In the genomic region with DNA sequence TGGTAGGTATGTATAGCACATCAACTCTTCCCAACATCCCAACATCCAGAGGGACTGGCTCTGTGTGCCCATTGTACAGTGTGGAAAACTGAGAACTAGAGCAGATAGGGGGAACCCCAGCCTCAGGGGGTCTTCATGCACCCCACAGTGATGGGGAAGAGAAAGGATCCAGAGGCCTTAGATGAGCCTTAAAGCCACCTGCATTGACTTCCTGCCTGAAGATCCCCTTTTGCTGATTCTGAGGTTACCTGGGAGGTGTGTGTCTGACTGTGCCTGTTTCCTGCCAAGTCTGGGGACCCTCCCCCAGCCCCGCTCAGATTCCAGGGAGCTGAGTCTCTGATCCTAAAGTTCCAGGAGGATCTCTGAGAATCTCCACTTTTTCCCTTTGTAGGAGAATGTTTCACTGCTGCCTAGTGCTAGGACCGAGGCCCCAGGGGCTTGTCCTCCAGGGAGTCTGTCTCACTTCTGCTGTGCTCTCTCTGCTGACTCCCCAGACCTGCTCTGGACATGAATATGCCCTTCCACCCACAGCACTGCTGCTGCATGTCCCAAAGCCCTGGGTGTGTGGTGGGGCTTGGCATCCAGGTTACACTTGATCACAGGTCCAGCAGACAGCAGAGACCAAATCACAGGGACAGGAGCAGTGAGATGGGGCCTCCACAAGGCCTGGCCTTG, we compare ENCODE assay signal across 27 cellular contexts. TPM values are rescaled to one million over a fixed set of nuclear protein-coding genes. Genes with fewer than 3 reads are reported as not detected.
DNase-seq lines count a peak whose midpoint lies in the region; ATAC-seq, FAIRE-seq and TF ChIP-seq lines count a peak whose summit lies in the region.
"Had no signal": no experiment of that assay in that cellular context is flagged by ENCODE, and none has a peak within 500 bp of the region (broad histone marks: within the 10 kb centered on the region; RNA-seq: fewer than 3 reads in every experiment).

No MANE protein-coding gene starts in this region.

- intact Hi-C loops in kidney (cut with DNase I) = no loop called here

- no peaks in the 10 kb centered on the region for H3K9me3 Mint-ChIP-seq in GM23338
- H3K9me3 Mint-ChIP-seq in stimulated activated memory B cell treated with anti-CD40 and anti-IgM and Interleukin-4, amounts not matched to agents 10 μg/mL and 1 μg/mL and 100 μg/mL, for 72 hours = no peaks in the 10 kb centered on the region
- H3K9me3 Mint-ChIP-seq: CD4-positive, alpha-beta T cell; HFFc6 had no signal

- H3K36me3 Mint-ChIP-seq in GM23338 (ENCODE audit: low read depth) = no peaks in the 10 kb centered on the region
- H3K36me3 Mint-ChIP-seq in stimulated activated memory B cell treated with anti-CD40 and anti-IgM and Interleukin-4, amounts not matched to agents 10 μg/mL and 1 μg/mL and 100 μg/mL, for 72 hours = no peaks in the 10 kb centered on the region

- H3K79me2 ChIP-seq in GM23338 (replicated peaks; ENCODE audit: insufficient read depth) = no peaks in the 10 kb centered on the region

- no peaks in the 10 kb centered on the region for H3K27me3 ChIP-seq in GM23338 (ENCODE audit: insufficient read depth)
- H3K27me3 ChIP-seq in RWPE2 (ENCODE audit: insufficient read depth, poor library complexity, severe bottlenecking) = no peaks in the 10 kb centered on the region
- H3K27me3 ChIP-seq: BLaER1 treated with 17β-estradiol and CSF1 and Interleukin-3, amounts not matched to agents 10 nM and 100 nM; SJCRH30 had no signal

- H2AFZ ChIP-seq in GM23338 = 0 out of 2 replicates have a peak overlapping the region, but pooled peaks have one; percentile 23

- H3K36me3 ChIP-seq in GM23338 (ENCODE audit: insufficient read depth) (no peaks in the 10 kb centered on the region), RWPE2 (ENCODE audit: low read depth) (no peaks in the 10 kb centered on the region), kidney (ENCODE audit: control insufficient read depth in 1 of 2, insufficient read depth in 2 of 2, low read length in 2 of 2) (no peaks in the 10 kb centered on the region)
- H3K36me3 ChIP-seq: BLaER1 treated with 17β-estradiol and CSF1 and Interleukin-3, amounts not matched to agents 10 nM and 100 nM; HAP-1; SJCRH30 had no signal

- ATAC-seq in GM23338 (no peak), RWPE2 (ENCODE audit: low read depth) (peak; percentile 47; the same call in 1 of the 3 replicates), HG03378 (IDR thresholded peaks at IDR 0.05; ENCODE audit: unreplicated experiment) (no peak), HG03097 (IDR thresholded peaks at IDR 0.05; ENCODE audit: low FRiP score, unreplicated experiment) (no peak)
- ATAC-seq in stimulated activated memory B cell treated with anti-CD40 and anti-IgM and Interleukin-4, amounts not matched to agents 10 μg/mL and 1 μg/mL and 100 μg/mL, for 72 hours = peak; percentile 46
- ATAC-seq: SK-N-SH treated with all-trans-retinoic acid at 6 μM for 48 hours had no signal

- H3K9ac ChIP-seq in kidney (ENCODE audit: low read length in 2 of 2) = no peak overlapping the region

- no peak overlapping the region for H3K4me2 ChIP-seq in GM23338
- H3K4me2 ChIP-seq: BLaER1 treated with 17β-estradiol and CSF1 and Interleukin-3, amounts not matched to agents 10 nM and 100 nM had no signal

- H3K9me3 ChIP-seq in RWPE2 (ENCODE audit: severe bottlenecking) (no peaks in the 10 kb centered on the region), kidney (ENCODE audit: control insufficient read depth in 1 of 2, low read length in 2 of 2) (no peaks in the 10 kb centered on the region)
- H3K9me3 ChIP-seq: BLaER1 treated with 17β-estradiol and CSF1 and Interleukin-3, amounts not matched to agents 10 nM and 100 nM; HAP-1; SJCRH30 had no signal

- H3K4me1 ChIP-seq in GM23338 (ENCODE audit: insufficient read depth) (no peaks in the 10 kb centered on the region), RWPE2 (ENCODE audit: insufficient read depth, poor library complexity, severe bottlenecking) (no peaks in the 10 kb centered on the region), kidney (ENCODE audit: control insufficient read depth in 1 of 2, insufficient read depth in 1 of 2, low read depth in 1 of 2, low read length in 2 of 2) (no peaks in the 10 kb centered on the region)
- H3K4me1 ChIP-seq: HAP-1 had no signal

- no peak overlapping the region for H3K4me3 Mint-ChIP-seq in GM23338
- no peak overlapping the region for H3K4me3 Mint-ChIP-seq in stimulated activated memory B cell treated with anti-CD40 and anti-IgM and Interleukin-4, amounts not matched to agents 10 μg/mL and 1 μg/mL and 100 μg/mL, for 72 hours
- H3K4me3 Mint-ChIP-seq: CD4-positive, alpha-beta T cell; HFFc6 had no signal

- no peak for FAIRE-seq in kidney (lab: Jason Lieb, UNC)
- FAIRE-seq: A204.1, D721Med, GM18507, RCC 7860 had no signal

- H3K27ac Mint-ChIP-seq in GM23338 = no peak overlapping the region
- H3K27ac Mint-ChIP-seq in stimulated activated memory B cell treated with anti-CD40 and anti-IgM and Interleukin-4, amounts not matched to agents 10 μg/mL and 1 μg/mL and 100 μg/mL, for 72 hours = no peak overlapping the region
- H3K27ac Mint-ChIP-seq: CD4-positive, alpha-beta T cell; HFFc6 had no signal

- no peaks in the 10 kb centered on the region for H4K20me1 ChIP-seq in GM23338 (replicated peaks; ENCODE audit: insufficient read depth)
- H4K20me1 ChIP-seq: BLaER1 treated with 17β-estradiol and CSF1 and Interleukin-3, amounts not matched to agents 10 nM and 100 nM had no signal

- H3K27me3 Mint-ChIP-seq in GM23338 (ENCODE audit: insufficient read depth, low read depth, poor library complexity) = peaks cover 21% of the 10 kb centered on the region
- H3K27me3 Mint-ChIP-seq in stimulated activated memory B cell treated with anti-CD40 and anti-IgM and Interleukin-4, amounts not matched to agents 10 μg/mL and 1 μg/mL and 100 μg/mL, for 72 hours = peaks cover 15% of the 10 kb centered on the region
- H3K27me3 Mint-ChIP-seq: CD4-positive, alpha-beta T cell had no signal

- H3K9me2 ChIP-seq in GM23338 (ENCODE audit: insufficient read depth) = no peaks in the 10 kb centered on the region

- TF ChIP-seq CTCF in GM23338 (conservative IDR thresholded peaks at IDR 0.05; ENCODE audit: low read depth in 2 of 2) (no peak), RWPE2 (IDR thresholded peaks at IDR 0.05; ENCODE audit: poor library complexity, severe bottlenecking) (no peak), kidney (IDR thresholded peaks at IDR 0.05; ENCODE audit: borderline replicate concordance, extremely low read depth, insufficient read depth) (no peak)

- H3K27ac ChIP-seq in GM23338 (ENCODE audit: low read depth) = no peak overlapping the region
- H3K27ac ChIP-seq in RWPE2 (ENCODE audit: poor library complexity, severe bottlenecking) = no peak overlapping the region
- no peak overlapping the region for H3K27ac ChIP-seq in kidney (ENCODE audit: low read depth in 2 of 2, low read length in 2 of 2)
- H3K27ac ChIP-seq: BLaER1 treated with 17β-estradiol and CSF1 and Interleukin-3, amounts not matched to agents 10 nM and 100 nM; SJCRH30 had no signal

- no peaks in the 10 kb centered on the region for H3F3A ChIP-seq in GM23338 (replicated peaks; ENCODE audit: low read depth)

- no peak overlapping the region for H3K4me3 ChIP-seq in GM23338
- no peak overlapping the region for H3K4me3 ChIP-seq in RWPE2 (ENCODE audit: severe bottlenecking)
- no peak overlapping the region for H3K4me3 ChIP-seq in kidney (ENCODE audit: low read length in 2 of 2)
- H3K4me3 ChIP-seq: BLaER1 treated with 17β-estradiol and CSF1 and Interleukin-3, amounts not matched to agents 10 nM and 100 nM; HAP-1; SJCRH30 had no signal

- no peak for DNase-seq in GM23338 (ENCODE audit: low spot score)
- DNase-seq in RWPE2 (ENCODE audit: low spot score) = no peak
- peak; percentile 39 for DNase-seq in kidney
- DNase-seq in activated CD4-positive, CD25-positive, alpha-beta regulatory T cell (lab: John Stamatoyannopoulos, UW) = no peak
- DNase-seq: CD4-positive, alpha-beta T cell; GOT3; HFFc6; Kasumi-1; NCI-H1092 treated with DMSO at 0.1 percent for 48 hours; NCI-H146; NCI-H2029; NCI-H446; NCI-H524 treated with DMSO at 0.1 percent for 48 hours; NCI-H774; SJCRH30 had no signal

- H3K4me1 Mint-ChIP-seq in GM23338 = peaks cover 7% of the 10 kb centered on the region
- no peaks in the 10 kb centered on the region for H3K4me1 Mint-ChIP-seq in stimulated activated memory B cell treated with anti-CD40 and anti-IgM and Interleukin-4, amounts not matched to agents 10 μg/mL and 1 μg/mL and 100 μg/mL, for 72 hours

TF ChIP-seq in GM23338, 12 proteins besides CTCF, POLR2A, EP300 and RAD21 (continues in another document):
- TF ChIP-seq EZH2 (IDR thresholded peaks at IDR 0.05; ENCODE audit: low read depth, unreplicated experiment) = no peak

RNA-seq across cellular contexts. Expression of gene PGC, which starts 12.8 kb away (rescaled TPM):
- total RNA-seq in GM23338 (2014; rRNA removed; shearing (Covaris generic)) = not detected in 2 replicates
- polyA plus RNA-seq in GM23338 (2016; fragmentation: Nextera tagmentation; extraction: Ambion mirVana) = not detected in 2 replicates
- not detected for total RNA-seq in kidney
- 0.39 TPM for polyA plus RNA-seq in kidney (ENCODE audit: insufficient read depth, low read depth, low replicate concordance)
- total RNA-seq: CD4-positive, alpha-beta T cell; HFFc6; M059J; SJCRH30 had no signal
- polyA plus RNA-seq: AG04450 had no signal

RNA-seq across cellular contexts. Expression of gene FRS3, which starts 19.7 kb away (rescaled TPM):
- total RNA-seq in GM23338 (2014; rRNA removed; shearing (Covaris generic)) = 3.3 and 4.9 TPM in 2 replicates
- polyA plus RNA-seq in GM23338 (2016; fragmentation: Nextera tagmentation; extraction: Ambion mirVana) = 1.3 and 2.0 TPM in 2 replicates
- total RNA-seq in kidney = 7.0 TPM
- polyA plus RNA-seq in kidney (ENCODE audit: insufficient read depth, low read depth, low replicate concordance) = 5.3 TPM

RNA-seq across cellular contexts. Expression of gene PRICKLE4, which starts 20.5 kb away (rescaled TPM):
- total RNA-seq in GM23338 (2014; rRNA removed; shearing (Covaris generic)) = 0.66 and 0.89 TPM in 2 replicates
- polyA plus RNA-seq in GM23338 (2016; fragmentation: Nextera tagmentation; extraction: Ambion mirVana) (0.42 and 0.48 TPM in 2 replicates), kidney (ENCODE audit: insufficient read depth, low read depth, low replicate concordance) (1.4 TPM)
- 6.5 TPM for total RNA-seq in kidney
- total RNA-seq: CD4-positive, alpha-beta T cell had no signal
- polyA plus RNA-seq: AG04450 had no signal

RNA-seq across cellular contexts. Expression of gene TFEB, which starts 24.6 kb away (rescaled TPM):
- 1.7 and 4.3 TPM in 2 replicates for total RNA-seq in GM23338 (2014; rRNA removed; shearing (Covaris generic))
- polyA plus RNA-seq in GM23338 (2016; fragmentation: Nextera tagmentation; extraction: Ambion mirVana) (1.1 and 1.3 TPM in 2 replicates), kidney (ENCODE audit: insufficient read depth, low read depth, low replicate concordance) (51.0 TPM)
- total RNA-seq in kidney = 50.7 TPM

RNA-seq across cellular contexts. Expression of gene TOMM6, which starts 27.5 kb away (rescaled TPM):
- 180 and 195 TPM in 2 replicates for total RNA-seq in GM23338 (2014; rRNA removed; shearing (Covaris generic))
- 357 and 372 TPM in 2 replicates for polyA plus RNA-seq in GM23338 (2016; fragmentation: Nextera tagmentation; extraction: Ambion mirVana)
- total RNA-seq in kidney = 150 TPM
- polyA plus RNA-seq in kidney (ENCODE audit: insufficient read depth, low read depth, low replicate concordance) = 479 TPM

Comparison
In these comparisons a context has a peak if more than half of its experiments do, and no peak if none do; other contexts are left out.
1. ATAC-seq: peak in RWPE2 (single experiment) and stimulated activated memory B cell treated with anti-CD40 and anti-IgM and Interleukin-4, amounts not matched to agents 10 μg/mL and 1 μg/mL and 100 μg/mL, for 72 hours (single experiment); none in GM23338 (single experiment), HG03378 (single experiment) and HG03097 (single experiment).